In the genomic region with DNA sequence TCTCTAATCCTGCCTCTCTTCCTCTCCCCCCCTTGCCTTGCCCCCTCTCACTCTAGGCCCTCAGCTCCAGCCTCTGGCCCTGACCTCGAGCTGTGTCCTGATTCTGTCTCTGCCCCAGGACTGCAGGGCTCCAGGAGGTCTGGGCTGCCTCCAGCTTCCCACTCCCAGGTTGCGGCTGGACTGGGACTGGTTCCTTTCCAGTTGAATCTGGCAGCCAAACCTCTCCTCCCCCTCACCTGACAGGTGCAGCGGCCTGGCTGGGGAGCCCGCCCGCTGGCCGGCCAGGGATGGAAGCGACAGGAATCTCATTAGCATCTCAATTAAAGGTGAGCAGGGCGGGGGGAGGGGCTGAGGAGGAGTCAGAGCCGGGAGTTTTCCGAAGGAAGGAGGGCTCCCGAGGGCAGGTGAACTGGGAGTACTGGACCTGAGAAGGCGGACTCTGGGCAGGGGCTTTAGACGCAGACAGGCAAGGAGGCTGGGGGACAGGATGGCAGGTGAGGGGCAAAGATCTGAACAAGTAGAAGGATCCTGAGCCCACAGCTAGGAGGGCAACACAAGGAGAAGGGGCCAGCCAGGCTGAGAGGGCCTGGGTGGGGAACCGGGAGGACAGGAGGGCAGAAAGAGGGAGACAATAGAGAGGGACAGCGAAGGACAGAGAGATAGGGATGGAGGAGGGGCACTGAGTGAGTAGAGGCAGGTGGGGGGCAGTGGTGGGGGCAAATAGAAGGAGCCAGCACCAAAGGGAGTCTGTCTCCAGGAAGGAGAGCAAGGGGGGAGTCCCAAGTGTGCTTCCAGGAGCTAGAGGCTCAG, we compare ENCODE assay signal across 8 cellular contexts. TPM values are rescaled to one million over a fixed set of nuclear protein-coding genes. Genes with fewer than 3 reads are reported as not detected.
DNase-seq lines count a peak whose midpoint lies in the region; ATAC-seq and TF ChIP-seq lines count a peak whose summit lies in the region.

SCNN1A (minus strand) TSS at position 295 of the 810 bp plus-strand sequence. CDS start 780 bp downstream, outside the sequence.

- peaks cover 56% of the 10 kb centered on the region for H3K4me1 Mint-ChIP-seq in MCF 10A (ENCODE audit: insufficient read depth, unreplicated experiment)

- TSS peak; percentile 9 for BruUV-seq in MCF 10A (replicated peaks; lab: Mats Ljungman, UMichigan)

- H3K9me3 ChIP-seq in MG63 = no peaks in the 10 kb centered on the region

- H3K27me3 ChIP-seq in MG63 = no peaks in the 10 kb centered on the region

- DNase-seq in MG63 (no peak), MCF 10A (ENCODE audit: unreplicated experiment) (peak; percentile 91), mucosa of gallbladder (ENCODE audit: low spot score) (peak; percentile 68), NCI-H1092 treated with DMSO at 0.1 percent for 48 hours (lab: John Stamatoyannopoulos, UW) (no peak)
- DNase-seq in stimulated activated CD4-positive, alpha-beta T cell treated with anti-CD3 and anti-CD28 coated beads, Interleukin-2, amount 100 ng/mL, for 24 hours = no peak

- POLR2A ChIA-PET in MCF 10A (lab: Yijun Ruan, JAX) = interaction anchor here (0.7 to 16.5 kb wide), 27 partner anchors 8 to 190 kb away, joined by 3 to 739 read pairs (median 7); partner anchors contain the start of genes GAPDH, LTBR, MRPL51 and TAPBPL

- intact Hi-C loops in MCF 10A (cut with micrococcal nuclease) = loop anchor here (2.0 kb wide), 1 partner anchor 53 kb away; no protein-coding TSS in a partner anchor

- peaks cover 35% of the 10 kb centered on the region for H3K36me3 Mint-ChIP-seq in MCF 10A (ENCODE audit: insufficient read depth, unreplicated experiment)

- TF ChIP-seq CTCF in 22Rv1 (IDR thresholded peaks at IDR 0.05) (no peak), MCF 10A (IDR thresholded peaks at IDR 0.05; ENCODE audit: unreplicated experiment) (no peak)

- H3K4me3 Mint-ChIP-seq in MCF 10A (ENCODE audit: unreplicated experiment) = peak within 1 kb of the TSS; percentile 89

- CTCF ChIA-PET in MCF 10A (lab: Yijun Ruan, JAX) = interaction anchor here (0.6 to 4.6 kb wide), 17 partner anchors 8 to 450 kb away, joined by 3 to 27 read pairs (median 4); partner anchors contain the start of genes LTBR and TNFRSF1A

- H3K4me3 ChIP-seq in MG63 = 0 out of 2 replicates have a peak within 1 kb of the TSS, but pooled peaks have one; percentile 3

- peak within 1 kb of the TSS; percentile 97 for H3K27ac Mint-ChIP-seq in MCF 10A (ENCODE audit: low read depth, unreplicated experiment)

- H3K36me3 ChIP-seq in MG63 = no peaks in the 10 kb centered on the region

- H3K27me3 Mint-ChIP-seq in MCF 10A (ENCODE audit: insufficient read depth, unreplicated experiment) = no peaks in the 10 kb centered on the region

- H3K9me3 Mint-ChIP-seq in MCF 10A (ENCODE audit: unreplicated experiment) = no peaks in the 10 kb centered on the region

- ATAC-seq in GM21367 (IDR thresholded peaks at IDR 0.05; ENCODE audit: unreplicated experiment) (no peak), HG02938 (IDR thresholded peaks at IDR 0.05; ENCODE audit: unreplicated experiment) (no peak)

- peak within 1 kb of the TSS; percentile 98 for H3K27ac ChIP-seq in 22Rv1

RNA-seq across cellular contexts. Expression of gene SCNN1A, which starts in this region (rescaled TPM):
- 0.07 and 0.66 TPM in 2 replicates for total RNA-seq in MG63 (2014; rRNA removed; shearing (Covaris generic); ENCODE audit: low replicate concordance)
- 136 and 139 TPM in 2 replicates for total RNA-seq in MCF 10A (2022)
- total RNA-seq in mucosa of gallbladder = 52.7 TPM

Comparison
In these comparisons a context has a peak if more than half of its experiments do, and no peak if none do; other contexts are left out.
1. RNA of gene SCNN1A (total RNA-seq): 136 to 139 TPM in MCF 10A and 52.7 TPM in mucosa of gallbladder (single experiment); 0.07 to 0.66 TPM in MG63; every median in the first group is over 10 times any median in the second.
2. DNase-seq: peak in MCF 10A (single experiment) and mucosa of gallbladder (single experiment); none in MG63 (single experiment), NCI-H1092 treated with DMSO at 0.1 percent for 48 hours (single experiment) and stimulated activated CD4-positive, alpha-beta T cell treated with anti-CD3 and anti-CD28 coated beads, Interleukin-2, amount 100 ng/mL, for 24 hours (0 of 2).